ENCODE assay signal across 23 cellular contexts in genomic region chr6:113076116-113076515, GRCh38.
"Had no signal": no experiment of that assay in that cellular context is flagged by ENCODE, and none has a peak within 500 bp of the region (broad histone marks: within the 10 kb centered on the region; RNA-seq: fewer than 3 reads in every experiment).

No MANE protein-coding gene starts in this region.

- H3K4me3 ChIP-seq: body of pancreas, cardiac muscle cell, gastroesophageal sphincter, left ventricle myocardium inferior, smooth muscle cell, testis, vagina had no signal

- H3K4me1 Mint-ChIP-seq: activated naive CD4-positive, alpha-beta T cell treated with anti-CD3 and anti-CD28 coated beads, Interleukin-2, amount 50 U/mL, for 24 hours; naive thymus-derived CD8-positive, alpha-beta T cell; stimulated activated memory B cell treated with anti-CD40 and anti-IgM and Interleukin-4, amounts not matched to agents 10 μg/mL and 1 μg/mL and 100 μg/mL, for 72 hours had no signal

- H3K27ac ChIP-seq: body of pancreas, cardiac muscle cell, gastroesophageal sphincter, left ventricle myocardium inferior, testis, vagina had no signal

- H3K27ac Mint-ChIP-seq: activated CD8-positive, alpha-beta T cell treated with anti-CD3 and anti-CD28 coated beads, Interleukin-2, amount 10 ng/mL, durations not matched to agents 7 days and 5 days; activated naive CD4-positive, alpha-beta T cell treated with anti-CD3 and anti-CD28 coated beads, Interleukin-2, amount 50 U/mL, for 24 hours; mesothelial cell of epicardium; naive thymus-derived CD8-positive, alpha-beta T cell; stimulated activated memory B cell treated with anti-CD40 and anti-IgM and Interleukin-4, amounts not matched to agents 10 μg/mL and 1 μg/mL and 100 μg/mL, for 72 hours; type B pancreatic cell had no signal

- H3K9me3 ChIP-seq: body of pancreas, testis, vagina had no signal

- H3K36me3 Mint-ChIP-seq: activated naive CD4-positive, alpha-beta T cell treated with anti-CD3 and anti-CD28 coated beads, Interleukin-2, amount 50 U/mL, for 24 hours; mesothelial cell of epicardium; naive thymus-derived CD8-positive, alpha-beta T cell; stimulated activated memory B cell treated with anti-CD40 and anti-IgM and Interleukin-4, amounts not matched to agents 10 μg/mL and 1 μg/mL and 100 μg/mL, for 72 hours; type B pancreatic cell had no signal

- DNase-seq: activated CD4-positive, alpha-beta T cell treated with anti-CD3 and anti-CD28 coated beads for 1 hour; activated CD4-positive, alpha-beta T cell treated with anti-CD3 and anti-CD28 coated beads, Interleukin-2, amount 50 U/mL, for 1 hour; activated CD8-positive, alpha-beta T cell treated with anti-CD3 and anti-CD28 coated beads, Interleukin-2, amount 10 ng/mL, durations not matched to agents 7 days and 5 days; activated gamma-delta T cell treated with Interleukin-2 at 50 U/mL for 16 hours; anterior cingulate cortex; body of pancreas; effector CD4-positive, alpha-beta T cell; erythroblast; head of caudate nucleus; hypothalamus; left ventricle myocardium inferior; naive thymus-derived CD8-positive, alpha-beta T cell; stimulated activated CD4-positive, alpha-beta T cell treated with anti-CD3 and anti-CD28 coated beads, Interleukin-15, amount 100 ng/mL, for 24 hours; testis had no signal

- ATAC-seq: activated CD8-positive, alpha-beta T cell treated with anti-CD3 and anti-CD28 coated beads, Interleukin-2, amount 10 ng/mL, durations not matched to agents 7 days and 5 days; body of pancreas; gastroesophageal sphincter; naive thymus-derived CD8-positive, alpha-beta T cell; sciatic nerve; stimulated activated memory B cell treated with anti-CD40 and anti-IgM and Interleukin-4, amounts not matched to agents 10 μg/mL and 1 μg/mL and 100 μg/mL, for 72 hours had no signal

- H3K27me3 Mint-ChIP-seq: activated naive CD4-positive, alpha-beta T cell treated with anti-CD3 and anti-CD28 coated beads, Interleukin-2, amount 50 U/mL, for 24 hours; naive thymus-derived CD8-positive, alpha-beta T cell; stimulated activated memory B cell treated with anti-CD40 and anti-IgM and Interleukin-4, amounts not matched to agents 10 μg/mL and 1 μg/mL and 100 μg/mL, for 72 hours; type B pancreatic cell had no signal

- H3K4me1 ChIP-seq: body of pancreas, gastroesophageal sphincter, left ventricle myocardium inferior, testis had no signal

- H3K36me3 ChIP-seq: cardiac muscle cell, gastroesophageal sphincter, left ventricle myocardium inferior, vagina had no signal

- H3K4me3 Mint-ChIP-seq: activated CD8-positive, alpha-beta T cell treated with anti-CD3 and anti-CD28 coated beads, Interleukin-2, amount 10 ng/mL, durations not matched to agents 7 days and 5 days; activated naive CD4-positive, alpha-beta T cell treated with anti-CD3 and anti-CD28 coated beads, Interleukin-2, amount 50 U/mL, for 24 hours; mesothelial cell of epicardium; naive thymus-derived CD8-positive, alpha-beta T cell; stimulated activated memory B cell treated with anti-CD40 and anti-IgM and Interleukin-4, amounts not matched to agents 10 μg/mL and 1 μg/mL and 100 μg/mL, for 72 hours; type B pancreatic cell had no signal

- H3K4me2 ChIP-seq: smooth muscle cell had no signal

- H3K27me3 ChIP-seq: body of pancreas, cardiac muscle cell, gastroesophageal sphincter, testis, vagina had no signal

- H3K9me3 Mint-ChIP-seq: stimulated activated memory B cell treated with anti-CD40 and anti-IgM and Interleukin-4, amounts not matched to agents 10 μg/mL and 1 μg/mL and 100 μg/mL, for 72 hours; type B pancreatic cell had no signal
